22 cellular contexts compared by ENCODE assay signal in the genomic region with DNA sequence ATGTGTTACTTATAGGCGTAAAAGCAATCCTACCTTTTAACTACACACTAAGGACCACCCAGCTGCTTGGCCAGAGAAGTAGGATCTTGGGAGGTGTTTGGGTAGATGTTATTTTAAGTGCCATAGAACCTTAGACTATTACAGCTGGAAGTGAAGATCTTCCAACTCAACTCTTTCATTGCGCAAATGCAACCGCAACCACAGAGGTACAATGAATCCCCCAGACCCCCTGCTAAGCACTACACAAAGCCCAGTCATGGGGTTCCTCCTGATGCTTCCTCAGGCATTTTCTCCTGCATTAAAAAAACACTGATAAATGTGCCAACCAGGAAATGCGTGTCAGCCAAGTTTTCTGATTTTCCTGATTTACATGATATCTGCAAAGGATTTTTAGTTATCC.
"Had no signal": no experiment of that assay in that cellular context is flagged by ENCODE, and none has a peak within 500 bp of the region (broad histone marks: within the 10 kb centered on the region; RNA-seq: fewer than 3 reads in every experiment).

No MANE protein-coding gene starts in this region.

- DNase-seq: activated B cell treated with CpG ODN at 0.5 μM for 24 hours; activated CD4-positive, alpha-beta T cell treated with anti-CD3 and anti-CD28 coated beads for 36 hours; activated CD4-positive, alpha-beta T cell treated with anti-CD3 and anti-CD28 coated beads, Interleukin-2, amount 50 U/mL, for 48 hours; activated CD8-positive, alpha-beta memory T cell treated with anti-CD3 and anti-CD28 coated beads, Interleukin-2, amount 50 U/mL, for 48 hours; activated naive CD4-positive, alpha-beta T cell; activated T-cell treated with anti-CD3 and anti-CD28 coated beads, Interleukin-2, amount 50 U/mL, for 4 hours; adrenal gland; esophagus squamous epithelium; gastrocnemius medialis; head of caudate nucleus; immature natural killer cell; lower lobe of right lung; naive thymus-derived CD8-positive, alpha-beta T cell; retina; sigmoid colon; stimulated activated CD4-positive, alpha-beta T cell treated with anti-CD3 and anti-CD28 coated beads, Interleukin-15, amount 100 ng/mL, for 24 hours; stomach; T-helper 9 cell had no signal

- H3K4me1 ChIP-seq: adrenal gland, esophagus squamous epithelium, gastrocnemius medialis, lower lobe of right lung, sigmoid colon, suprapubic skin, tibial nerve had no signal

- H3K36me3 ChIP-seq: adrenal gland, esophagus squamous epithelium, gastrocnemius medialis, lower lobe of right lung, sigmoid colon, stomach, suprapubic skin, tibial nerve had no signal

- H3K4me3 ChIP-seq: adrenal gland, coronary artery, esophagus squamous epithelium, gastrocnemius medialis, lower lobe of right lung, sigmoid colon, smooth muscle cell, stomach, suprapubic skin, tibial nerve had no signal

- H3K27ac ChIP-seq: adrenal gland, coronary artery, esophagus squamous epithelium, gastrocnemius medialis, lower lobe of right lung, sigmoid colon, stomach, suprapubic skin, tibial nerve had no signal

- H3K27me3 ChIP-seq: adrenal gland, esophagus squamous epithelium, gastrocnemius medialis, sigmoid colon, stomach, suprapubic skin, tibial nerve had no signal

- H3K9me3 ChIP-seq: adrenal gland, esophagus squamous epithelium, gastrocnemius medialis, lower lobe of right lung, sigmoid colon, stomach, suprapubic skin, tibial nerve had no signal
